ENCODE assay signal across 17 cellular contexts in genomic region chr9:27925815-27926214, GRCh38.
DNase-seq lines count a peak whose midpoint lies in the region; ATAC-seq, FAIRE-seq and TF ChIP-seq lines count a peak whose summit lies in the region.
"Had no signal": no experiment of that assay in that cellular context is flagged by ENCODE, and none has a peak within 500 bp of the region (broad histone marks: within the 10 kb centered on the region; RNA-seq: fewer than 3 reads in every experiment).

No MANE protein-coding gene starts in this region.

- H3K4me3 ChIP-seq in left lung (no peak overlapping the region), vagina (no peak overlapping the region), kidney (ENCODE audit: low read length in 2 of 2) (no peak overlapping the region)
- H3K4me3 ChIP-seq: SJCRH30 had no signal

- TF ChIP-seq CTCF in left lung (IDR thresholded peaks at IDR 0.05) (no peak), vagina (IDR thresholded peaks at IDR 0.05) (no peak), kidney (IDR thresholded peaks at IDR 0.05; ENCODE audit: borderline replicate concordance, extremely low read depth, insufficient read depth) (no peak)

- H3K4me1 ChIP-seq in left lung (no peaks in the 10 kb centered on the region), vagina (no peaks in the 10 kb centered on the region), kidney (ENCODE audit: control insufficient read depth in 1 of 2, insufficient read depth in 1 of 2, low read depth in 1 of 2, low read length in 2 of 2) (no peaks in the 10 kb centered on the region)

- H3K27me3 ChIP-seq in left lung (no peaks in the 10 kb centered on the region), vagina (no peaks in the 10 kb centered on the region)
- H3K27me3 ChIP-seq: SJCRH30 had no signal

- peak; percentile 62 for ATAC-seq in left lung
- ATAC-seq: HepG2, T-helper 17 cell had no signal

- H3K9ac ChIP-seq in kidney (ENCODE audit: low read length in 2 of 2), result no peak overlapping the region

- TF ChIP-seq POLR2A in vagina (IDR thresholded peaks at IDR 0.05), result no peak

- no peak for FAIRE-seq in kidney (lab: Jason Lieb, UNC)
- FAIRE-seq: HepG2 had no signal

- DNase-seq in DMS53 (lab: John Stamatoyannopoulos, UW) (peak; percentile 5), DMS53 treated with DMSO at 0.1 percent for 48 hours (lab: John Stamatoyannopoulos, UW; ENCODE audit: unreplicated experiment) (no peak), NCI-H2029 treated with DMSO at 0.1 percent for 48 hours (lab: John Stamatoyannopoulos, UW) (peak; percentile 19), NCI-H774 (lab: John Stamatoyannopoulos, UW) (peak; percentile 34), left lung (no peak), D341Med (ENCODE audit: low spot score) (no peak), vagina (ENCODE audit: extremely low spot score in 2 of 2) (no peak), kidney (no peak)
- DNase-seq: CD4-positive, alpha-beta memory T cell; KG1; NCI-H2107; NCI-H446; RPMI8226; SJCRH30; T-helper 17 cell had no signal

- H3K36me3 ChIP-seq in left lung (no peaks in the 10 kb centered on the region), vagina (no peaks in the 10 kb centered on the region), kidney (ENCODE audit: control insufficient read depth in 1 of 2, insufficient read depth in 2 of 2, low read length in 2 of 2) (no peaks in the 10 kb centered on the region)
- H3K36me3 ChIP-seq: SJCRH30 had no signal

- intact Hi-C loops in left lung (cut with DNase I), result no loop called here
- intact Hi-C loops in vagina (cut with DNase I), result no loop called here
- intact Hi-C loops in kidney (cut with DNase I), result no loop called here

- no peak overlapping the region for H3K27ac ChIP-seq in left lung
- no peak overlapping the region for H3K27ac ChIP-seq in vagina
- no peak overlapping the region for H3K27ac ChIP-seq in kidney (ENCODE audit: low read depth in 2 of 2, low read length in 2 of 2)
- H3K27ac ChIP-seq: 22Rv1, SJCRH30 had no signal

- H3K9me3 ChIP-seq in left lung (no peaks in the 10 kb centered on the region), vagina (no peaks in the 10 kb centered on the region), kidney (ENCODE audit: control insufficient read depth in 1 of 2, low read length in 2 of 2) (no peaks in the 10 kb centered on the region)
- H3K9me3 ChIP-seq: SJCRH30 had no signal

Comparison
In these comparisons a context has a peak if more than half of its experiments do, and no peak if none do; other contexts are left out.
1. DNase-seq: peak in DMS53 (single experiment), NCI-H2029 treated with DMSO at 0.1 percent for 48 hours (single experiment) and NCI-H774 (single experiment); none in DMS53 treated with DMSO at 0.1 percent for 48 hours (single experiment), left lung (0 of 2), D341Med (single experiment), vagina (0 of 2) and kidney (single experiment).